In genomic region chr19:15445807-15446376, GRCh38 we compare ENCODE assay signal across 17 cellular contexts. TPM values are rescaled to one million over a fixed set of nuclear protein-coding genes. Genes with fewer than 3 reads are reported as not detected.
"Had no signal": no experiment of that assay in that cellular context is flagged by ENCODE, and none has a peak within 500 bp of the region (broad histone marks: within the 10 kb centered on the region; RNA-seq: fewer than 3 reads in every experiment).

No MANE protein-coding gene starts in this region.

- H3K4me3 Mint-ChIP-seq: activated B cell treated with CpG ODN at 0.5 μM for 24 hours; activated CD4-positive, alpha-beta T cell treated with anti-CD3 and anti-CD28 coated beads, Interleukin-2, amount 10 ng/mL, durations not matched to agents 7 days and 5 days; T-helper 17 cell had no signal

- H3K27me3 Mint-ChIP-seq: activated B cell treated with CpG ODN at 0.5 μM for 24 hours; activated CD4-positive, alpha-beta T cell treated with anti-CD3 and anti-CD28 coated beads, Interleukin-2, amount 10 ng/mL, durations not matched to agents 7 days and 5 days; progenitor cell of endocrine pancreas; T-helper 17 cell had no signal

- DNase-seq: activated B cell treated with CpG ODN at 0.5 μM for 24 hours; activated CD4-positive, alpha-beta T cell treated with anti-CD3 and anti-CD28 coated beads, Interleukin-2, amount 10 ng/mL, durations not matched to agents 7 days and 5 days; amygdala; brain microvascular endothelial cell; cerebellar nuclear complex; dermis blood vessel endothelial cell; glutamatergic neuron; SIG-M5; sigmoid colon; stimulated activated CD4-positive, alpha-beta T cell treated with anti-CD3 and anti-CD28 coated beads, Interleukin-4, amount 100 ng/mL, for 24 hours; stomach; T-helper 17 cell had no signal

- H3K27me3 ChIP-seq: brain microvascular endothelial cell, sigmoid colon, stomach, tibial nerve had no signal

- H3K27ac Mint-ChIP-seq: activated B cell treated with CpG ODN at 0.5 μM for 24 hours; activated CD4-positive, alpha-beta T cell treated with anti-CD3 and anti-CD28 coated beads, Interleukin-2, amount 10 ng/mL, durations not matched to agents 7 days and 5 days; activated naive CD4-positive, alpha-beta T cell treated with anti-CD3 and anti-CD28 coated beads, Interleukin-2, amount 50 U/mL, for 72 hours; progenitor cell of endocrine pancreas; T-helper 17 cell had no signal

- H3K36me3 ChIP-seq: brain microvascular endothelial cell had no signal

- ATAC-seq: activated naive CD4-positive, alpha-beta T cell treated with anti-CD3 and anti-CD28 coated beads, Interleukin-2, amount 50 U/mL, for 72 hours; esophagus mucosa; T-helper 17 cell had no signal

- H3K4me3 ChIP-seq: sigmoid colon, stomach, tibial nerve had no signal

- H3K27ac ChIP-seq: brain microvascular endothelial cell, sigmoid colon, stomach, tibial nerve had no signal

- H3K9me3 Mint-ChIP-seq: activated B cell treated with CpG ODN at 0.5 μM for 24 hours; activated CD4-positive, alpha-beta T cell treated with anti-CD3 and anti-CD28 coated beads, Interleukin-2, amount 10 ng/mL, durations not matched to agents 7 days and 5 days; activated naive CD4-positive, alpha-beta T cell treated with anti-CD3 and anti-CD28 coated beads, Interleukin-2, amount 50 U/mL, for 72 hours had no signal

- H3K9me3 ChIP-seq: sigmoid colon, stomach, tibial nerve had no signal

RNA-seq across cellular contexts. Expression of gene RASAL3, which starts 18.5 kb away (rescaled TPM):
- total RNA-seq: progenitor cell of endocrine pancreas had no signal

RNA-seq across cellular contexts. Expression of gene PGLYRP2, which starts 33.4 kb away (rescaled TPM):
- total RNA-seq: activated B cell treated with CpG ODN at 0.5 μM for 24 hours, dermis blood vessel endothelial cell, esophagus mucosa, mesenteric fat pad, progenitor cell of endocrine pancreas, sigmoid colon, stomach, T-helper 17 cell, tibial nerve had no signal
- polyA plus RNA-seq: stomach had no signal
